Comparison of ENCODE assay signal across 1 cellular context in genomic region chr2:149715005-149715592, GRCh38.
TF ChIP-seq lines count a peak whose summit lies in the region.

No MANE protein-coding gene starts in this region.

TF ChIP-seq in Ishikawa, 13 proteins besides CTCF, POLR2A, EP300 and RAD21 (continued from another document):
- TF ChIP-seq, protein P1, sequence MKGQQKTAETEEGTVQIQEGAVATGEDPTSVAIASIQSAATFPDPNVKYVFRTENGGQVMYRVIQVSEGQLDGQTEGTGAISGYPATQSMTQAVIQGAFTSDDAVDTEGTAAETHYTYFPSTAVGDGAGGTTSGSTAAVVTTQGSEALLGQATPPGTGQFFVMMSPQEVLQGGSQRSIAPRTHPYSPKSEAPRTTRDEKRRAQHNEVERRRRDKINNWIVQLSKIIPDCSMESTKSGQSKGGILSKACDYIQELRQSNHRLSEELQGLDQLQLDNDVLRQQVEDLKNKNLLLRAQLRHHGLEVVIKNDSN (IDR thresholded peaks at IDR 0.05), result no peak
- TF ChIP-seq ZBTB7A (IDR thresholded peaks at IDR 0.05; ENCODE audit: low read depth) (no peak), MAX (IDR thresholded peaks at IDR 0.05) (no peak), NFIC (IDR thresholded peaks at IDR 0.05) (no peak), TEAD4 (IDR thresholded peaks at IDR 0.05) (no peak)
TF ChIP-seq in Ishikawa: peak in this region for 0.
